24 cellular contexts compared by ENCODE assay signal in the genomic region with DNA sequence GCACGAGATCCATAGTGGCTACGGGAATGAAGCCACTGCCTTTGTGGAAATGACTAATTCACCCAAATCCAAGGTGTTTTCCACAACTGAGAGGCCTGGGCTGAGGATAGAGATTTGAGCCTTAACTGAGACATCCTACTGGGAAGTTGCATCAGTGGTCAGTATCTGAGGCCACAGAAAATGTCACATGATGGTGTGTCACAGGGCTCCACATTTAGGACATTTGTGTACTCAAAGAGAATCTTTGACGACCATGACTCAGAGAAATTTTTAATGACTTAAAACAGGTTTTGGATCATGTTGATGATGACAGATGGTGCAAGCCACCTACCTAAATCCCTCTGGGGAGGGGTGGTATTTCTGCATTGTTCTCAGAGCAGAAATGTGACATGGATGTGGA.
"Had no signal": no experiment of that assay in that cellular context is flagged by ENCODE, and none has a peak within 500 bp of the region (broad histone marks: within the 10 kb centered on the region; RNA-seq: fewer than 3 reads in every experiment).

No MANE protein-coding gene starts in this region.

- H3K27ac Mint-ChIP-seq: activated naive CD8-positive, alpha-beta T cell treated with anti-CD3 and anti-CD28 coated beads for 36 hours; activated T-cell treated with anti-CD3 and anti-CD28 coated beads, Interleukin-2, amount 50 U/mL, for 72 hours; mesothelial cell of epicardium; nephron progenitor cell; T-helper 2 cell treated with Interferon-gamma antibody and Interleukin-4, amounts not matched to agents 5 μg/mL and 100 μg/mL, for 36 hours had no signal

- H3K27ac ChIP-seq: adrenal gland, body of pancreas, parathyroid adenoma, psoas muscle, testis, transverse colon had no signal

- H3K4me1 ChIP-seq: adrenal gland, parathyroid adenoma, psoas muscle, testis, transverse colon had no signal

- H3K4me1 Mint-ChIP-seq: activated naive CD8-positive, alpha-beta T cell treated with anti-CD3 and anti-CD28 coated beads for 36 hours had no signal

- H2AFZ ChIP-seq: parathyroid adenoma had no signal

- H3K79me2 ChIP-seq: parathyroid adenoma had no signal

- H3K9me3 Mint-ChIP-seq: activated naive CD8-positive, alpha-beta T cell treated with anti-CD3 and anti-CD28 coated beads for 36 hours; activated T-cell treated with anti-CD3 and anti-CD28 coated beads, Interleukin-2, amount 50 U/mL, for 72 hours; mesothelial cell of epicardium; nephron progenitor cell; T-helper 2 cell treated with Interferon-gamma antibody and Interleukin-4, amounts not matched to agents 5 μg/mL and 100 μg/mL, for 36 hours had no signal

- H3K36me3 ChIP-seq: adrenal gland, transverse colon had no signal

- H3K9ac ChIP-seq: parathyroid adenoma had no signal

- DNase-seq: activated CD4-positive, alpha-beta T cell treated with anti-CD3 and anti-CD28 coated beads for 4 hours; activated CD4-positive, alpha-beta T cell treated with anti-CD3 and anti-CD28 coated beads, Interleukin-2, amount 50 U/mL, for 4 hours; activated CD4-positive, CD25-positive, alpha-beta regulatory T cell; activated naive CD4-positive, alpha-beta T cell treated with Interleukin-2 at 50 U/mL for 16 hours; activated naive CD8-positive, alpha-beta T cell treated with anti-CD3 and anti-CD28 coated beads for 36 hours; activated T-cell treated with anti-CD3 and anti-CD28 coated beads for 4 hours; activated T-cell treated with anti-CD3 and anti-CD28 coated beads, Interleukin-2, amount 50 U/mL, for 72 hours; adrenal gland; aorta; body of pancreas; caudate nucleus; foreskin fibroblast; hippocampal formation; naive B cell; nephron progenitor cell; occipital lobe; psoas muscle; stimulated activated CD4-positive, alpha-beta T cell treated with anti-CD3 and anti-CD28 coated beads, Interleukin-4, amount 100 ng/mL, for 1 hour; stimulated activated naive CD8-positive, alpha-beta T cell treated with anti-CD3 and anti-CD28 coated beads, Interleukin-15, Interleukin-2, amounts not matched to agents 100 U/mL and 50 U/mL, for 24 hours; testis; transverse colon had no signal

- H3K4me3 Mint-ChIP-seq: activated naive CD8-positive, alpha-beta T cell treated with anti-CD3 and anti-CD28 coated beads for 36 hours; activated T-cell treated with anti-CD3 and anti-CD28 coated beads, Interleukin-2, amount 50 U/mL, for 72 hours; mesothelial cell of epicardium; naive B cell; nephron progenitor cell; T-helper 2 cell treated with Interferon-gamma antibody and Interleukin-4, amounts not matched to agents 5 μg/mL and 100 μg/mL, for 36 hours had no signal

- H3K4me3 ChIP-seq: adrenal gland, body of pancreas, psoas muscle, testis, transverse colon had no signal

- H3K36me3 Mint-ChIP-seq: activated naive CD8-positive, alpha-beta T cell treated with anti-CD3 and anti-CD28 coated beads for 36 hours; mesothelial cell of epicardium; naive B cell had no signal

- H3K27me3 ChIP-seq: adrenal gland, body of pancreas, testis had no signal

- H3K9me3 ChIP-seq: adrenal gland, body of pancreas, psoas muscle, testis, transverse colon had no signal
